In the genomic region with DNA sequence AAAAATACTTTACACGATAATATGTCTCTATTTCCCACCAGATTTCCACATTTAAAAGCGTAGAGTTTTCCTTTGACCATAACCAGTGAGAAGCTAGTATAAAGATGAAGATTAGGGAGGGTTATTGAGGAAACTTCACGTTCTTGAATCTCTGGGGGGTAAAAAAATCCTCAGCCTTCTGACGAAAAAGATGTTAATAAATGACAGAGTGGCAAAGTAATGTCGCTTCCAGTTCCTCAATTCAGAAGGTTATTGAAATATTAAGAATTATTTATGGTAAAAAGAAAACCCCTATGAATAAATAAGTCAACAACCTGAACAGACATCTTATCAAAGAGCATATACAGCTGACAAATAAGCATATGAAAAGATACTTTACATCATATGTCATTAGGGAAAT, we compare ENCODE assay signal across 31 cellular contexts.
DNase-seq lines count a peak whose midpoint lies in the region; ATAC-seq lines count a peak whose summit lies in the region.
"Had no signal": no experiment of that assay in that cellular context is flagged by ENCODE, and none has a peak within 500 bp of the region (broad histone marks: within the 10 kb centered on the region; RNA-seq: fewer than 3 reads in every experiment).

No MANE protein-coding gene starts in this region.

- ATAC-seq in GM18517 (IDR thresholded peaks at IDR 0.05; ENCODE audit: unreplicated experiment) = peak; percentile 64
- peak; percentile 55 for ATAC-seq in GM19438 (IDR thresholded peaks at IDR 0.05; ENCODE audit: low read depth, unreplicated experiment)
- ATAC-seq in HG02759 (IDR thresholded peaks at IDR 0.05; ENCODE audit: unreplicated experiment) = peak; percentile 51
- ATAC-seq in HG03457 (IDR thresholded peaks at IDR 0.05; ENCODE audit: unreplicated experiment) = peak; percentile 58
- no peak for ATAC-seq in activated CD4-positive, CD25-positive, alpha-beta regulatory T cell treated with anti-CD3 and anti-CD28 coated beads, Interleukin-2, amount 50 U/mL, for 24 hours
- ATAC-seq: activated naive CD8-positive, alpha-beta T cell treated with anti-CD3 and anti-CD28 coated beads, Interleukin-2, amount 50 U/mL, for 24 hours; activated T-cell treated with anti-CD3 and anti-CD28 coated beads, Interleukin-2, amount 50 U/mL, for 4 hours; PC-3; stimulated activated naive CD8-positive, alpha-beta T cell treated with anti-CD3 and anti-CD28 coated beads, Interleukin-15, Interleukin-2, amounts not matched to agents 100 U/mL and 50 U/mL, for 24 hours; T-cell; upper lobe of right lung had no signal

- no peaks in the 10 kb centered on the region for H3K9me2 ChIP-seq in GM23248 (ENCODE audit: insufficient read depth)

- H4K20me1 ChIP-seq in GM23248 (ENCODE audit: insufficient read depth) = no peaks in the 10 kb centered on the region

- H3K36me3 ChIP-seq in GM23248 (ENCODE audit: low read depth) = no peaks in the 10 kb centered on the region
- H3K36me3 ChIP-seq: ovary, upper lobe of right lung, WERI-Rb-1 had no signal

- in situ Hi-C loops in GM23248 (cut with MboI) = no loop called here

- H3F3A ChIP-seq in GM23248 (ENCODE audit: insufficient read depth) = no peaks in the 10 kb centered on the region

- no peak for DNase-seq in posterior cingulate gyrus
- no peak for DNase-seq in GM23248
- DNase-seq in inferior parietal cortex (ENCODE audit: extremely low spot score) = no peak
- DNase-seq: activated CD4-positive, alpha-beta T cell treated with anti-CD3 and anti-CD28 coated beads, Interleukin-2, amount 10 ng/mL, durations not matched to agents 7 days and 5 days; activated naive CD4-positive, alpha-beta T cell; activated naive CD8-positive, alpha-beta T cell treated with anti-CD3 and anti-CD28 coated beads, Interleukin-2, amount 50 U/mL, for 24 hours; activated T-cell treated with anti-CD3 and anti-CD28 coated beads, Interleukin-2, amount 50 U/mL, for 4 hours; Calu3; caudate nucleus; erythroblast; IMR-90; mammary epithelial cell; MV-4-11; NCI-H1436; NCI-H2081; NCI-H2227 treated with DMSO at 0.1 percent for 48 hours; NCI-H526; NK-92 treated with Interleukin-12 subunit alpha and Interleukin-12 subunit beta, amount 100 ng/mL, for 24 hours; ovary; PC-3; retina; stimulated activated naive CD8-positive, alpha-beta T cell treated with anti-CD3 and anti-CD28 coated beads, Interleukin-15, Interleukin-2, amounts not matched to agents 100 U/mL and 50 U/mL, for 24 hours; T-cell; upper lobe of right lung; WERI-Rb-1 had no signal

- no peak overlapping the region for H3K4me3 ChIP-seq in GM23248
- H3K4me3 ChIP-seq: ovary, skin epidermis, upper lobe of right lung had no signal

- H3K9ac ChIP-seq in GM23248 = no peak overlapping the region

- WGBS in GM23248 (ENCODE audit: low coverage in 1 of 2, low lambda C conversion rate in 2 of 2, missing lambda C conversion rate in 2 of 2), 2 experiments = 33 to 40% methylated on average over 5 of the region's 5 CpGs

- no peaks in the 10 kb centered on the region for H3K9me3 ChIP-seq in GM23248 (ENCODE audit: low read depth)
- H3K9me3 ChIP-seq: ovary, upper lobe of right lung had no signal

- H3K4me2 ChIP-seq in GM23248 (ENCODE audit: unreplicated experiment) = no peak overlapping the region

- H3K27ac ChIP-seq in GM23248 = no peak overlapping the region
- H3K27ac ChIP-seq: ovary, skin epidermis, upper lobe of right lung, WERI-Rb-1 had no signal

- no peaks in the 10 kb centered on the region for H3K4me1 ChIP-seq in GM23248 (ENCODE audit: insufficient read depth)
- H3K4me1 ChIP-seq: upper lobe of right lung had no signal

- peaks cover 9% of the 10 kb centered on the region; the same call in 1 of the 2 replicates for H3K27me3 ChIP-seq in GM23248 (replicated peaks; ENCODE audit: insufficient read depth)
- H3K27me3 ChIP-seq: ovary, upper lobe of right lung had no signal

- no peaks in the 10 kb centered on the region for H3K79me2 ChIP-seq in GM23248 (ENCODE audit: insufficient read depth)

- H2AFZ ChIP-seq in GM23248 = no peak overlapping the region

- intact Hi-C loops in posterior cingulate gyrus (cut with DNase I) = no loop called here

Comparison
In these comparisons a context has a peak if more than half of its experiments do, and no peak if none do; other contexts are left out.
1. ATAC-seq: peak in GM18517 (single experiment), GM19438 (single experiment), HG02759 (single experiment) and HG03457 (single experiment); none in activated CD4-positive, CD25-positive, alpha-beta regulatory T cell treated with anti-CD3 and anti-CD28 coated beads, Interleukin-2, amount 50 U/mL, for 24 hours (0 of 2).